18 cellular contexts compared by ENCODE assay signal in the genomic region with DNA sequence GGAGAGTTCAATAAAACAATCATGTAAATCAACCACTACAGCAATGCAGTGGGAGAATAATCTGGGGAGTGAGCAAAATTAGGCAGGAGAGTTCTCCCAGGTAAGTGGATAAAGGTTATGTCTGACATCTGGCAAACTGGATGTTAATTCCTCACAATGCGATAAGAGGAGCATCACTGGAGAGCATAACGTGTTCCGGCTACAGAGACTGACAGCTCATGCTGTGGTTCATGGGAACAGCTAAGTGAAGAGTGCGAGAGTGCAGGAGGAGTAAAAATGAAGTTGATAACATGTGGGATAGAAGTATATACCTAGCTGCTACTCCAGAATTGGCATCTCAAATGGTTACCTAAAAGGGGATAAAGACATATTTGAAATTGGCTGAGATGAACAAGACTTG.
"Had no signal": no experiment of that assay in that cellular context is flagged by ENCODE, and none has a peak within 500 bp of the region (broad histone marks: within the 10 kb centered on the region; RNA-seq: fewer than 3 reads in every experiment).

No MANE protein-coding gene starts in this region.

- H2AFZ ChIP-seq: parathyroid adenoma had no signal

- H3K27me3 ChIP-seq: esophagus muscularis mucosa, gastrocnemius medialis, left lung, spleen, transverse colon had no signal

- H3K9ac ChIP-seq: parathyroid adenoma had no signal

- DNase-seq: effector memory CD8-positive, alpha-beta T cell; gastrocnemius medialis; islet precursor cell; left lung; mesenchymal stem cell; midbrain; spleen; stimulated activated CD4-positive, alpha-beta T cell treated with anti-CD3 and anti-CD28 coated beads, Interleukin-15, amount 100 ng/mL, for 24 hours; stimulated activated CD4-positive, alpha-beta T cell treated with anti-CD3 and anti-CD28 coated beads, Interleukin-1b, Interleukin-23, amount 100 ng/mL, for 48 hours; stimulated activated CD4-positive, alpha-beta T cell treated with anti-CD3 and anti-CD28 coated beads, Interleukin-4, amount 100 ng/mL, for 24 hours; transverse colon had no signal

- H3K4me3 ChIP-seq: esophagus muscularis mucosa, gastrocnemius medialis, left lung, lung, prostate gland, spleen, transverse colon had no signal

- H3K27ac ChIP-seq: epithelial cell of prostate, esophagus muscularis mucosa, gastrocnemius medialis, left lung, parathyroid adenoma, prostate gland, spleen, transverse colon had no signal

- H3K9me3 ChIP-seq: gastrocnemius medialis, left lung, prostate gland had no signal

- H3K36me3 ChIP-seq: esophagus muscularis mucosa, gastrocnemius medialis, left lung, prostate gland, spleen, transverse colon had no signal

- ATAC-seq: effector memory CD8-positive, alpha-beta T cell; gastrocnemius medialis; left lung; natural killer cell treated with Interleukin-12 subunit alpha and Interleukin-12 subunit beta and Interleukin-15 and Interleukin-18, amount 100 ng/mL, for 72 hours; stimulated activated memory B cell treated with anti-CD40 and anti-IgM and Interleukin-4, amounts not matched to agents 10 μg/mL and 1 μg/mL and 100 μg/mL, for 72 hours had no signal

- H3K4me1 ChIP-seq: parathyroid adenoma, prostate gland, spleen had no signal
